ENCODE assay signal across 8 cellular contexts in the genomic region with DNA sequence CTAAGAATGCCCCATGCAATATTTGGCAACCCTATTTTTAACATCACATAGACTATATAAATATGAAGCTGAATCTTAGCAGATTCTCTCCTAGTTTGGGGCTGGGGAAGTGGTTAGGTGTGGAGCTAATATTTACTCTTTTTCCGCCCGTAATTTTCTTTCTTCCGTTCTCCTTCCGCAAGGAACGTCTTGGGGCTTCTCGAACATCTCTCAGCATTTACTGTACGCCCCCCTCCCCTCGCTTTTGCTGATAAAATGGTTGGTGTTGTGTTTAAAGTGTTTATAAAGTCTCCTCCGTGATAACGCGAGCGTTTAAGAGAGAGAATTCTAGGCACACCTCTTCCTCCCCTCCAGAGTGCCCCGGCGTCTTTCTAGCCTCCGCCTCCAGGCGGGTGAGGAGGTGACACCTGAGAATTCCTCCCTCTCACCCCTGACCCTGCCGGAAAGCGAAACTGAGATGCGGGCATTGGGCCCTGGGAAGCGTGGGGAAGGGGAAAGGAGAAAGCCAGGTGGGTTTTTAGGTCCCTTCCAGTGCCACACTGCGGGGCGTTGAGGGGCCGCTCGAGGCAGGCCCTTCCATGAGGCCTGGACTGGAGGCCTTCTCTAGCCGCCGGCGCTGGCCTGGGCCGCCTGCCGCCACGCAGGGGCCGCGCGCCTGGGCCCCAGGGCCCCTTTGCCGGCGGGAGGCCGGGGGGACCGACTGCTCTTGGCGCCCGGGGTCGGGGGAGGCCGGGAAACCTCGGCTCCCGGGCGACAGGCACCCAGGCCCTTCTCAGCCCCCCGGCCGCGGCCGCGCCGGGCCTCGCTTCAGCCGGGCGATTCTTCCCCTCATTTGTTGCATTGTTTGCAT.
A peak's percentile ranks its signal among the peaks of the same experiment; 100 is the strongest.
DNase-seq lines count a peak whose midpoint lies in the region; ATAC-seq, FAIRE-seq and TF ChIP-seq lines count a peak whose summit lies in the region.
"Not testable (repeated sequence)": the region's sequence is repeated elsewhere in the genome, so short reads cannot be mapped to it uniquely, and the experiment has no call there.

No MANE protein-coding gene starts in this region.

- not testable (repeated sequence) for H3K27ac ChIP-seq in HepG2 (ENCODE audit: extremely low read length, insufficient read depth, low read length)

- not testable (repeated sequence) for H3K79me2 ChIP-seq in HepG2 (ENCODE audit: insufficient read depth, low read length)

- H2AFZ ChIP-seq in HepG2 (ENCODE audit: low read length): peak overlapping the region; percentile 68

- peak; percentile 16; the same call in 1 of the 2 replicates for TF ChIP-seq RAD21 in HepG2 (CRISPR knock-in tag; IDR thresholded peaks at IDR 0.05)

- H3K9me3 Mint-ChIP-seq in central memory CD8-positive, alpha-beta T cell: not testable (repeated sequence)

- not testable (repeated sequence) for TF ChIP-seq CTCF in HepG2 (CRISPR knock-in tag; IDR thresholded peaks at IDR 0.05)

- H3K4me2 ChIP-seq in HepG2 (ENCODE audit: low read depth, low read length): peak overlapping the region; percentile 90

- H3K9me3 ChIP-seq in HepG2 (ENCODE audit: low read length): not testable (repeated sequence)

- 2% methylated on average over 26 of the region's 53 CpGs for WGBS in HepG2 (ENCODE audit: low lambda C conversion rate)

- peak overlapping the region; percentile 63; the same call in 1 of the 2 replicates for H3K9ac ChIP-seq in HepG2 (ENCODE audit: insufficient read depth, low read depth, low read length)

- not testable (repeated sequence) for H3K27me3 Mint-ChIP-seq in central memory CD8-positive, alpha-beta T cell

- FAIRE-seq in HepG2 (lab: Jason Lieb, UNC): peak; percentile 23

- peak; percentile 75 for DNase-seq in DMS53 treated with DMSO at 0.1 percent for 48 hours (lab: John Stamatoyannopoulos, UW; ENCODE audit: unreplicated experiment)
- DNase-seq in NCI-H510A treated with DMSO at 0.1 percent for 48 hours (lab: John Stamatoyannopoulos, UW): peak; percentile 65
- DNase-seq in activated CD4-positive, alpha-beta T cell treated with anti-CD3 and anti-CD28 coated beads, Interleukin-2, amount 50 U/mL, for 1 hour: peak; percentile 68
- peak; percentile 17 to 72 for DNase-seq in central memory CD8-positive, alpha-beta T cell (ENCODE audit: low spot score in 2 of 2)
- peak; percentile 72 for DNase-seq in HepG2 (ENCODE audit: low spot score)
- DNase-seq in stimulated activated CD4-positive, alpha-beta T cell treated with anti-CD3 and anti-CD28 coated beads, Interleukin-4, amount 100 ng/mL, for 4 hours: peak; percentile 48 to 70

- peak; percentile 81 for ATAC-seq in GM19463 (IDR thresholded peaks at IDR 0.05; ENCODE audit: unreplicated experiment)
- ATAC-seq in HG03103 (IDR thresholded peaks at IDR 0.05; ENCODE audit: low read depth, unreplicated experiment): peak; percentile 84
- peak; percentile 96 for ATAC-seq in central memory CD8-positive, alpha-beta T cell (replicated peaks; ENCODE audit: extremely low read depth, poor library complexity, severe bottlenecking)
- ATAC-seq in HepG2: peak; percentile 96

- POLR2A ChIA-PET in HepG2 (lab: Yijun Ruan, JAX): interaction anchor here (0.7 to 1.2 kb wide), 2 partner anchors 14 to 77 kb away, joined by 3 read pairs; no protein-coding TSS in a partner anchor

- peak overlapping the region; percentile 83 for H3K4me3 Mint-ChIP-seq in central memory CD8-positive, alpha-beta T cell

- H3K4me3 ChIP-seq in HepG2 (replicated peaks in 1 of 3; ENCODE audit: insufficient read depth in 1 of 3, low read depth in 2 of 3, low read length in 3 of 3): peak overlapping the region; percentile 59 to 72 (median 66)

- CTCF ChIA-PET in HepG2 (lab: Yijun Ruan, JAX; ENCODE audit: low intra/inter-chr PET ratio, low total read pairs): not testable (repeated sequence)

- peaks cover 10% of the 10 kb centered on the region for H3K4me1 ChIP-seq in HepG2 (ENCODE audit: insufficient read depth, low read length)

- intact Hi-C loops in HepG2 (cut with micrococcal nuclease; ENCODE audit: unreplicated experiment): loop anchor here (1.0 to 10.0 kb wide), 2 partner anchors 8 to 310 kb away; no protein-coding TSS in a partner anchor

- H3K27ac Mint-ChIP-seq in central memory CD8-positive, alpha-beta T cell (ENCODE audit: low read depth): peak overlapping the region; percentile 95

- H3K36me3 Mint-ChIP-seq in central memory CD8-positive, alpha-beta T cell (ENCODE audit: insufficient read depth): not testable (repeated sequence)

- TSS peak; percentile 77 for BruUV-seq in HepG2 (replicated peaks; lab: Mats Ljungman, UMichigan)

- not testable (repeated sequence) for H4K20me1 ChIP-seq in HepG2 (ENCODE audit: insufficient read depth, low read length)

- H3K36me3 ChIP-seq in HepG2 (replicated peaks in 1 of 2; ENCODE audit: control insufficient read depth in 1 of 2, insufficient read depth in 2 of 2, low read length in 2 of 2): not testable (repeated sequence)

- TF ChIP-seq POLR2A in HepG2 (IDR thresholded peaks at IDR 0.05; ENCODE audit: insufficient read depth in 1 of 2, low read depth in 2 of 2, low read length in 2 of 2): peak in 1 of 2 experiments; percentile 67; a peak in 1 of 4 replicates

- H3K27me3 ChIP-seq in HepG2 (ENCODE audit: control insufficient read depth in 1 of 2, insufficient read depth in 2 of 2, low read length in 2 of 2): peaks cover 1 to 27% of the 10 kb centered on the region in 2 experiments; a peak in 4 of 5 replicates

- peaks cover 50% of the 10 kb centered on the region for H3K4me1 Mint-ChIP-seq in central memory CD8-positive, alpha-beta T cell

- TF ChIP-seq EP300 in HepG2 (IDR thresholded peaks at IDR 0.05; ENCODE audit: low read depth in 2 of 2, low read length in 2 of 2); HepG2 (CRISPR knock-in tag; IDR thresholded peaks at IDR 0.05; ENCODE audit: borderline replicate concordance): not testable (repeated sequence)

- in situ Hi-C loops in HepG2 (cut with HindIII; ENCODE audit: extremely low pct_ligation_motif_present, low pct_unique_long_range_greater_than_20kb): not testable (repeated sequence)

TF ChIP-seq in HepG2, 621 proteins besides CTCF, POLR2A, EP300 and RAD21 (continues in another document):
- TF ChIP-seq KMT2A (CRISPR knock-in tag; IDR thresholded peaks at IDR 0.05) (0 out of 2 replicates have a peak, but pooled peaks have one; percentile 63), ZNF317 (CRISPR knock-in tag; IDR thresholded peaks at IDR 0.05) (0 out of 2 replicates have a peak, but pooled peaks have one; percentile 34), YEATS2 (CRISPR knock-in tag; IDR thresholded peaks at IDR 0.05; ENCODE audit: borderline replicate concordance) (0 out of 2 replicates have a peak, but pooled peaks have one; percentile 23), ZEB1 (IDR thresholded peaks at IDR 0.05; ENCODE audit: insufficient replicate concordance, low read depth) (peak; percentile 46), POLR2AphosphoS5 (IDR thresholded peaks at IDR 0.05; ENCODE audit: low read depth, low read length) (peak; percentile 54), SALL1 (CRISPR knock-in tag; IDR thresholded peaks at IDR 0.05) (peak; percentile 75), SAP130 (CRISPR knock-in tag; IDR thresholded peaks at IDR 0.05; ENCODE audit: low read depth) (peak; percentile 30; the same call in 1 of the 2 replicates), CHD2 (IDR thresholded peaks at IDR 0.05; ENCODE audit: low read depth, low read length) (peak; percentile 67), LCORL (IDR thresholded peaks at IDR 0.05) (peak; percentile 48; the same call in 1 of the 2 replicates), FOXC1 (CRISPR knock-in tag; IDR thresholded peaks at IDR 0.05; ENCODE audit: borderline replicate concordance) (peak; percentile 66; the same call in 1 of the 2 replicates), ZNF558 (CRISPR knock-in tag; IDR thresholded peaks at IDR 0.05; ENCODE audit: borderline replicate concordance) (peak; percentile 40; the same call in 1 of the 2 replicates), KDM5B (CRISPR knock-in tag; IDR thresholded peaks at IDR 0.05; ENCODE audit: borderline replicate concordance) (peak; percentile 22; the same call in 1 of the 2 replicates), TAF1 (CRISPR knock-in tag; IDR thresholded peaks at IDR 0.05) (peak; percentile 42; the same call in 1 of the 2 replicates), TBX3 (IDR thresholded peaks at IDR 0.05; ENCODE audit: borderline replicate concordance) (peak; percentile 56; the same call in 1 of the 2 replicates), ZKSCAN5 (CRISPR knock-in tag; IDR thresholded peaks at IDR 0.05) (peak; percentile 73; the same call in 1 of the 2 replicates)
- TF ChIP-seq, protein P1, sequence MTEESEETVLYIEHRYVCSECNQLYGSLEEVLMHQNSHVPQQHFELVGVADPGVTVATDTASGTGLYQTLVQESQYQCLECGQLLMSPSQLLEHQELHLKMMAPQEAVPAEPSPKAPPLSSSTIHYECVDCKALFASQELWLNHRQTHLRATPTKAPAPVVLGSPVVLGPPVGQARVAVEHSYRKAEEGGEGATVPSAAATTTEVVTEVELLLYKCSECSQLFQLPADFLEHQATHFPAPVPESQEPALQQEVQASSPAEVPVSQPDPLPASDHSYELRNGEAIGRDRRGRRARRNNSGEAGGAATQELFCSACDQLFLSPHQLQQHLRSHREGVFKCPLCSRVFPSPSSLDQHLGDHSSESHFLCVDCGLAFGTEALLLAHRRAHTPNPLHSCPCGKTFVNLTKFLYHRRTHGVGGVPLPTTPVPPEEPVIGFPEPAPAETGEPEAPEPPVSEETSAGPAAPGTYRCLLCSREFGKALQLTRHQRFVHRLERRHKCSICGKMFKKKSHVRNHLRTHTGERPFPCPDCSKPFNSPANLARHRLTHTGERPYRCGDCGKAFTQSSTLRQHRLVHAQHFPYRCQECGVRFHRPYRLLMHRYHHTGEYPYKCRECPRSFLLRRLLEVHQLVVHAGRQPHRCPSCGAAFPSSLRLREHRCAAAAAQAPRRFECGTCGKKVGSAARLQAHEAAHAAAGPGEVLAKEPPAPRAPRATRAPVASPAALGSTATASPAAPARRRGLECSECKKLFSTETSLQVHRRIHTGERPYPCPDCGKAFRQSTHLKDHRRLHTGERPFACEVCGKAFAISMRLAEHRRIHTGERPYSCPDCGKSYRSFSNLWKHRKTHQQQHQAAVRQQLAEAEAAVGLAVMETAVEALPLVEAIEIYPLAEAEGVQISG (CRISPR knock-in tag; IDR thresholded peaks at IDR 0.05): 0 out of 2 replicates have a peak, but pooled peaks have one; percentile 28
- not testable (repeated sequence) for TF ChIP-seq LCORL (CRISPR knock-in tag; IDR thresholded peaks at IDR 0.05)
